ENCODE assay signal across 1 cellular context in the genomic region with DNA sequence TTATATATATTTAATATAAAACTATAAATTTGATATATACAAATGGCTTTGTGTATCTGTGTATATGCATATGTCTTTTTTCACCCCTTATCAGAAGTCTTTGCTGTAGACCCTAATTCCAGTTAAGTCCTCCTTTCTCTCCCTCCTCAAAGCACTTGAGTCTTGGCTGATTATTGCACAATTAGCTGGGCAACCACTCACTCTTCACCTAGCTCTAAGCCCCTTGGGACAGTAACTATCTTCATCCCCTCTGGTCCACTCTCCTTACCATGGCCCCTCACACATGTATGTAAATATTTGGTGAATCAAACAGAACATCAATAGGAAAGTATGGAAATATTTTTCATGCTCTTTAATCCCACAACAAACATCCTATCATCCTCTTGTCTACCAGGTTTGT.
TF ChIP-seq lines count a peak whose summit lies in the region.

No MANE protein-coding gene starts in this region.

TF ChIP-seq in HepG2, 621 proteins besides CTCF, POLR2A, EP300 and RAD21:
- TF ChIP-seq TBL1XR1 (IDR thresholded peaks at IDR 0.05; ENCODE audit: borderline replicate concordance, low read length, partially characterized antibody) (no peak), CEBPB (IDR thresholded peaks at IDR 0.05; ENCODE audit: borderline replicate concordance, low read depth, low read length) (peak; percentile 64; the same call in 1 of the 2 replicates), SNRNP70 (IDR thresholded peaks at IDR 0.05; ENCODE audit: low read depth, low read length) (no peak), ZNF547 (CRISPR knock-in tag; IDR thresholded peaks at IDR 0.05) (no peak)
- TF ChIP-seq, protein P1, sequence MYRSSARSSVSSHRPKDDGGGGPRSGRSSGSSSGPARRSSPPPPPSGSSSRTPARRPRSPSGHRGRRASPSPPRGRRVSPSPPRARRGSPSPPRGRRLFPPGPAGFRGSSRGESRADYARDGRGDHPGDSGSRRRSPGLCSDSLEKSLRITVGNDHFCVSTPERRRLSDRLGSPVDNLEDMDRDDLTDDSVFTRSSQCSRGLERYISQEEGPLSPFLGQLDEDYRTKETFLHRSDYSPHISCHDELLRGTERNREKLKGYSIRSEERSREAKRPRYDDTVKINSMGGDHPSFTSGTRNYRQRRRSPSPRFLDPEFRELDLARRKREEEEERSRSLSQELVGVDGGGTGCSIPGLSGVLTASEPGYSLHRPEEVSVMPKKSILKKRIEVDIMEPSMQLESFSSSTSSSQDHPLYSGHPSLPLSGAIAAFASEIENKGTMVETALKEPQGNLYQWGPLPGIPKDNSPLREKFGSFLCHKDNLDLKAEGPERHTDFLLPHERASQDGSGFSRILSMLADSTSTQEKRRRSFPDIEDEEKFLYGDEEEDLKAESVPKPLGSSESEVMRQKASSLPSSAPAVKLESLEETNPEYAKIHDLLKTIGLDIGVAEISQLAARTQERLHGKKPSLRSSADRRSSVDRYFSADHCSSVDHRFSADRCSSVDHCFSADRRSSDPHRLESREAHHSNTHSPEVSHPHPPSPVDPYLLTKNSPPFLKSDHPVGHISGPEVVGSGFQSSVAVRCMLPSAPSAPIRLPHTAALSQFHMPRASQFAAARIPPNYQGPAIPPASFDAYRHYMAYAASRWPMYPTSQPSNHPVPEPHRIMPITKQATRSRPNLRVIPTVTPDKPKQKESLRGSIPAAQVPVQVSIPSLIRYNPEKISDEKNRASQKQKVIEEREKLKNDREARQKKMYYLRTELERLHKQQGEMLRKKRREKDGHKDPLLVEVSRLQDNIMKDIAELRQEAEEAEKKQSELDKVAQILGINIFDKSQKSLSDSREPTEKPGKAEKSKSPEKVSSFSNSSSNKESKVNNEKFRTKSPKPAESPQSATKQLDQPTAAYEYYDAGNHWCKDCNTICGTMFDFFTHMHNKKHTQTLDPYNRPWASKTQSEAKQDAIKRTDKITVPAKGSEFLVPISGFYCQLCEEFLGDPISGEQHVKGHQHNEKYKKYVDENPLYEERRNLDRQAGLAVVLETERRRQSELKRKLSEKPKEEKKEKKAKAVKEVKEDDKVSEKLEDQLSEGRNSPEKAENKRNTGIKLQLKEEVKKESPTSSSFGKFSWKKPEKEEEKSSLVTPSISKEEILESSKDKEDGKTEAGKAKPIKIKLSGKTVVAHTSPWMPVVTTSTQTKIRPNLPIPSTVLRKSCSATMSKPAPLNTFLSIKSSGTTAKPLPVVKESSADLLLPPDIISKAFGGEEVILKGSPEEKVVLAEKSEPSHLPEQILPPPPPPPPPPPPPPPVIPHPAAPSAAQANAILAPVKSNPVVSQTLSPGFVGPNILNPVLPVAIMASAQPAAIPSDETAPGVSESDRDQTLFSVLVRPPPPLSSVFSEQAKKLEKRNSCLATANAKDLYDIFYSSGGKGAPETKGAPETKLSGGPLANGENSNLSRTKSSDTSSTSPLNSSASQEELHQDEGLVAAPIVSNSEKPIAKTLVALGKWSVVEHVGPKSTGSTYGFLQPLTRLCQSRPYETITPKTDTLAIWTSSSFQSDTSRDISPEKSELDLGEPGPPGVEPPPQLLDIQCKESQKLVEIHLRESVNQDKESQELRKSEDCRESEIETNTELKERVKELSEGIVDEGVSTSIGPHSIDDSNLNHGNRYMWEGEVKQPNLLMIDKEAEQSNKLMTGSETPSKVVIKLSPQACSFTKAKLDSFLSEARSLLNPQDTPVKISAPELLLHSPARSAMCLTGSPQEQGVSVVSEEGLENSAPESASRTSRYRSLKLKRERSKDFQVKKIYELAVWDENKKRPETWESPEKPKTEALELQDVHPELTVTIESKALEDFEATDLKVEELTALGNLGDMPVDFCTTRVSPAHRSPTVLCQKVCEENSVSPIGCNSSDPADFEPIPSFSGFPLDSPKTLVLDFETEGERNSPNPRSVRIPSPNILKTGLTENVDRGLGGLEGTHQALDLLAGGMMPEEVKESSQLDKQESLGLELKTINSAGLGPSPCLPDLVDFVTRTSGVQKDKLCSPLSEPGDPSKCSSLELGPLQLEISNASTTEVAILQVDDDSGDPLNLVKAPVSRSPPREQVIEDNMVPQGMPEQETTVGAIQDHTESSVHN (CRISPR knock-in tag; IDR thresholded peaks at IDR 0.05), result no peak
